Comparison of ENCODE assay signal across 8 cellular contexts in genomic region chr17:5485270-5486205, GRCh38. TPM values are rescaled to one million over a fixed set of nuclear protein-coding genes. Genes with fewer than 3 reads are reported as not detected.
DNase-seq lines count a peak whose midpoint lies in the region; ATAC-seq and TF ChIP-seq lines count a peak whose summit lies in the region.

TSS of gene DERL2 (minus strand) at chr17:5486178. CDS start at chr17:5486161, 17 bp downstream.

- no peaks in the 10 kb centered on the region for H3F3A ChIP-seq in OCI-LY1 (ENCODE audit: insufficient read depth, low read length)

- no peak for DNase-seq in T-helper 2 cell
- no peak for DNase-seq in coronary artery (ENCODE audit: low spot score)
- peak; percentile 18 for DNase-seq in testis
- no peak for DNase-seq in GM03348 (ENCODE audit: low spot score)

- H3K9ac ChIP-seq in OCI-LY1 (ENCODE audit: low read length) (peak within 1 kb of the TSS; percentile 86), liver (ENCODE audit: low read depth in 1 of 2, low read length in 2 of 2) (peak within 1 kb of the TSS; percentile 63 to 93)

- H3K4me3 ChIP-seq in OCI-LY1 (ENCODE audit: low read depth, low read length, poor library complexity, severe bottlenecking) (peak within 1 kb of the TSS; percentile 91), coronary artery (peak within 1 kb of the TSS; percentile 84), liver (ENCODE audit: low read depth in 1 of 3, low read length in 3 of 3) (peak within 1 kb of the TSS; percentile 94 to 99 (median 98)), testis (peak within 1 kb of the TSS; percentile 88 to 95)

- no peak for TF ChIP-seq RAD21 in liver (IDR thresholded peaks at IDR 0.05)

- H3K27me3 ChIP-seq in OCI-LY1 (ENCODE audit: insufficient read depth, low read length), result no peaks in the 10 kb centered on the region
- H3K27me3 ChIP-seq in liver (ENCODE audit: control insufficient read depth in 4 of 4, insufficient read depth in 4 of 4, low read length in 3 of 4), result no peaks in the 10 kb centered on the region
- no peaks in the 10 kb centered on the region for H3K27me3 ChIP-seq in testis

- peaks cover 76% of the 10 kb centered on the region for H3K36me3 ChIP-seq in OCI-LY1 (ENCODE audit: insufficient read depth, low read length)
- peaks cover 7 to 42% (median 36%) of the 10 kb centered on the region in 4 donors for H3K36me3 ChIP-seq in liver (ENCODE audit: control insufficient read depth in 4 of 4, insufficient read depth in 3 of 4, low read depth in 1 of 4, low read length in 3 of 4)
- H3K36me3 ChIP-seq in testis (ENCODE audit: low read depth, missing control alignments), result no peaks in the 10 kb centered on the region

- H3K9me2 ChIP-seq in OCI-LY1 (ENCODE audit: low read depth, low read length), result no peaks in the 10 kb centered on the region

- peak within 1 kb of the TSS; percentile 93 for H3K27ac ChIP-seq in OCI-LY1 (ENCODE audit: low read depth, low read length, poor library complexity, severe bottlenecking)
- H3K27ac ChIP-seq in coronary artery, result peak within 1 kb of the TSS; percentile 98
- H3K27ac ChIP-seq in liver (ENCODE audit: low read depth in 1 of 2, low read length in 2 of 2), result peak within 1 kb of the TSS; percentile 95
- H3K27ac ChIP-seq in testis, result peak within 1 kb of the TSS; percentile 97 to 100

- H3K9me3 ChIP-seq in OCI-LY1 (ENCODE audit: low read length) (no peaks in the 10 kb centered on the region), liver (ENCODE audit: control insufficient read depth in 4 of 4, low read length in 3 of 4) (no peaks in the 10 kb centered on the region), testis (no peaks in the 10 kb centered on the region)

- intact Hi-C loops in T-helper 2 cell treated with Interferon-gamma antibody and Interleukin-4, amounts not matched to agents 100 ng/mL and 5 ng/mL, for 36 hours (cut with micrococcal nuclease), result loop anchor here (1.0 to 10.0 kb wide), 8 partner anchors 16 to 1529 kb away; partner anchors contain the start of genes C17orf100, C1QBP, MED31 and NLRP1
- intact Hi-C loops in testis (cut with DNase I; ENCODE audit: low total_unique reads), result no loop called here

- no peak for TF ChIP-seq POLR2A in testis (IDR thresholded peaks at IDR 0.05)

- peaks cover 22% of the 10 kb centered on the region for H3K4me1 ChIP-seq in OCI-LY1 (ENCODE audit: insufficient read depth, low read length, severe bottlenecking)
- peaks cover 4 to 28% (median 18%) of the 10 kb centered on the region in 4 donors for H3K4me1 ChIP-seq in liver (ENCODE audit: control insufficient read depth in 4 of 4, insufficient read depth in 4 of 4, low read length in 3 of 4)
- peaks cover 3% of the 10 kb centered on the region for H3K4me1 ChIP-seq in testis

- peak; percentile 19 for ATAC-seq in HG02642 (IDR thresholded peaks at IDR 0.05; ENCODE audit: poor library complexity, unreplicated experiment)

- WGBS in liver, result 6% methylated on average over 29 of the region's 29 CpGs
- WGBS in testis, 2 donors, result 6% methylated on average over 21 to 29 of the region's 29 CpGs

- H4K20me1 ChIP-seq in OCI-LY1 (ENCODE audit: insufficient read depth, low read length), result no peaks in the 10 kb centered on the region

- no peak within 1 kb of the TSS for H2AFZ ChIP-seq in OCI-LY1 (ENCODE audit: low read length)

- TF ChIP-seq CTCF in OCI-LY1 (IDR thresholded peaks at IDR 0.05; ENCODE audit: low read length) (no peak), coronary artery (IDR thresholded peaks at IDR 0.05) (no peak), liver (IDR thresholded peaks at IDR 0.05; ENCODE audit: low read depth, low read length, missing input control) (no peak), testis (IDR thresholded peaks at IDR 0.05) (no peak)

- peak within 1 kb of the TSS; percentile 85 for H3K4me2 ChIP-seq in OCI-LY1 (ENCODE audit: low read length)

- H3K79me2 ChIP-seq in OCI-LY1 (ENCODE audit: insufficient read depth, low read length), result peaks cover 21% of the 10 kb centered on the region

TF ChIP-seq in liver, 16 proteins besides CTCF, POLR2A, EP300 and RAD21:
- TF ChIP-seq YY1 (IDR thresholded peaks at IDR 0.05) (peak; percentile 85), REST (IDR thresholded peaks at IDR 0.05) (no peak)

RNA-seq across cellular contexts. Expression of gene DERL2, which starts in this region (rescaled TPM):
- total RNA-seq in T-helper 2 cell treated with Interferon-gamma antibody and Interleukin-4, amounts not matched to agents 100 ng/mL and 5 ng/mL, for 36 hours, result 78.3 and 86.4 TPM in 2 replicates
- total RNA-seq in liver, result 10 to 100 TPM; 35.8 to 37.7 TPM
- 10 to 100 TPM; 54.1 to 75.3 TPM for polyA plus RNA-seq in liver
- 10 to 100 TPM; 70.8 to 97.0 TPM for total RNA-seq in testis
- 159 TPM for polyA plus RNA-seq in testis (ENCODE audit: insufficient read depth, low read depth, low replicate concordance)
